15 cellular contexts compared by ENCODE assay signal in the genomic region with DNA sequence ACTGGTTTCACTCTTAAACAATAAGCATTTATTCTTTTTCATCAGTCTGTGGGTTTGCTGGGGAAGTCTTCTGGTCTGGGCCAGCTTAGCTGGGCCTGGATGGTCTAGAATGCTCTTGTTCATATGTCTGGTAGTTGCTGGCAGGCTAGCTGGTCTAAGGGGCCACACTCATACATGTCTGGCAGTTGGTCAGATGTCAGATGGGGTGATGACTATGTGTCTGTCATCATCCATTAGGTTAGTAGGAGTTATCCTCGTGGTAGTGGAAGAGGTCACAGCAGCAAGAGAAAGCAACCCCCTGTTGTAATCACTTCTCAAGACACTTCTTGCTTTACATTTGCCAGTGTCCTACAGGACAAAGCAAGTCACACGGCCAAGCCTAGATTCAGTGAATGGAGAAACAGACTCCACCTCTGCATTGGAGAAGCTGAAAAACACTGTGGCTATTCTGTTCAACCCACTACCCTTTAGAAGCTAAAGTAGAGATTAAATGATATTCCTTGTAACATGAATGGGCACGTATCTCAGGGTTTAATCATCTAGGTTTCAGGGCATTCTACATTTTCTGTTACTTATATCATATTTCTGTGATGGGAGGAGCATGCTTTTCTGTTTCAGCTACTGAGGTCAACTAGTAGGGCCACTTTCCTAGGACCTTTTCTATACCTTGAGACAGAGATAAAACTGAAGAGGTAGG. TPM values are rescaled to one million over a fixed set of nuclear protein-coding genes. Genes with fewer than 3 reads are reported as not detected.
DNase-seq lines count a peak whose midpoint lies in the region; ATAC-seq and TF ChIP-seq lines count a peak whose summit lies in the region.
"Had no signal": no experiment of that assay in that cellular context is flagged by ENCODE, and none has a peak within 500 bp of the region (broad histone marks: within the 10 kb centered on the region; RNA-seq: fewer than 3 reads in every experiment).

No MANE protein-coding gene starts in this region.

- H3K9me3 ChIP-seq in PC-3 (ENCODE audit: low read length) (no peaks in the 10 kb centered on the region), neutrophil (no peaks in the 10 kb centered on the region)
- H3K9me3 ChIP-seq: gastrocnemius medialis had no signal

- H3K9me2 ChIP-seq in PC-3 (replicated peaks; ENCODE audit: low read length), result no peaks in the 10 kb centered on the region

- H3K27ac Mint-ChIP-seq in activated T-cell treated with anti-CD3 and anti-CD28 coated beads, Interleukin-2, amount 50 U/mL, for 72 hours, result no peak overlapping the region

- H4K20me1 ChIP-seq in PC-3 (ENCODE audit: low read length), result no peaks in the 10 kb centered on the region

- DNase-seq in activated T-cell treated with anti-CD3 and anti-CD28 coated beads, Interleukin-2, amount 50 U/mL, for 72 hours, result no peak
- DNase-seq in activated T-cell treated with anti-CD3 and anti-CD28 coated beads for 4 hours (no peak), PC-3 (peak; percentile 47), cerebellar cortex (ENCODE audit: low spot score) (peak; percentile 28), NCI-H146 treated with DMSO at 0.1 percent for 48 hours (lab: John Stamatoyannopoulos, UW; ENCODE audit: unreplicated experiment) (no peak), SIG-M5 (lab: John Stamatoyannopoulos, UW) (no peak), DMS 273 treated with DMSO at 0.1 percent for 48 hours (lab: John Stamatoyannopoulos, UW) (no peak)
- DNase-seq: activated naive CD4-positive, alpha-beta T cell treated with Interleukin-2 at 50 U/mL for 16 hours; brain microvascular endothelial cell; gastrocnemius medialis; KG1; NCI-H2081; stimulated activated CD4-positive, alpha-beta T cell treated with anti-CD3 and anti-CD28 coated beads, Interleukin-12 subunit alpha, Interleukin-12 subunit beta, amount 100 ng/mL, for 4 hours had no signal

- H3K4me1 ChIP-seq in PC-3 (ENCODE audit: insufficient read depth, low read length) (peaks cover 44% of the 10 kb centered on the region), neutrophil (ENCODE audit: control insufficient read depth in 1 of 2, insufficient read depth in 1 of 2, low read depth in 1 of 2, low read length in 1 of 2) (peaks cover 10 to 13% of the 10 kb centered on the region in 2 experiments)

- peaks cover 6% of the 10 kb centered on the region for H3F3A ChIP-seq in PC-3 (ENCODE audit: low read length, unreplicated experiment)

- intact Hi-C loops in PC-3 (cut with micrococcal nuclease), result no loop called here

- H3K4me3 ChIP-seq in PC-3 (ENCODE audit: low read length) (no peak overlapping the region), neutrophil (ENCODE audit: low read depth in 1 of 2, low read length in 1 of 2) (no peak overlapping the region)
- H3K4me3 ChIP-seq: gastrocnemius medialis had no signal

- peaks cover 14% of the 10 kb centered on the region for H3K79me2 ChIP-seq in PC-3 (ENCODE audit: low read length)

- peak overlapping the region; percentile 30 for H3K4me2 ChIP-seq in PC-3 (ENCODE audit: low read length)

- no peak overlapping the region for H3K9ac ChIP-seq in PC-3 (ENCODE audit: low read length)

- H3K27me3 ChIP-seq in PC-3 (ENCODE audit: low read length) (no peaks in the 10 kb centered on the region), neutrophil (no peaks in the 10 kb centered on the region)
- H3K27me3 ChIP-seq: brain microvascular endothelial cell, gastrocnemius medialis had no signal

- peaks cover 14% of the 10 kb centered on the region for H3K4me1 Mint-ChIP-seq in activated T-cell treated with anti-CD3 and anti-CD28 coated beads, Interleukin-2, amount 50 U/mL, for 72 hours (ENCODE audit: low read depth)

- BruUV-seq in PC-3 (replicated peaks; lab: Mats Ljungman, UMichigan), result no TSS peak

- TF ChIP-seq CTCF in PC-3 (conservative IDR thresholded peaks at IDR 0.05; ENCODE audit: low read depth, low read length) (no peak), neutrophil (IDR thresholded peaks at IDR 0.05) (no peak)

- H3K27me3 Mint-ChIP-seq in activated T-cell treated with anti-CD3 and anti-CD28 coated beads, Interleukin-2, amount 50 U/mL, for 72 hours (ENCODE audit: low read depth), result no peaks in the 10 kb centered on the region

- H3K27ac ChIP-seq in PC-3 (ENCODE audit: low read length), result peak overlapping the region; percentile 45
- peak overlapping the region; percentile 18 for H3K27ac ChIP-seq in neutrophil
- H3K27ac ChIP-seq: brain microvascular endothelial cell, gastrocnemius medialis had no signal

- POLR2A ChIA-PET in PC-3 (lab: Charles Lee; ENCODE audit: unreplicated experiment), result interaction anchor here (0.7 kb wide), 1 partner anchor 129 kb away, joined by 7 read pairs; no protein-coding TSS in a partner anchor

- H3K36me3 ChIP-seq in PC-3 (ENCODE audit: low read depth, low read length) (no peaks in the 10 kb centered on the region), neutrophil (no peaks in the 10 kb centered on the region)
- H3K36me3 ChIP-seq: brain microvascular endothelial cell, gastrocnemius medialis had no signal

- H3K4me3 Mint-ChIP-seq in activated T-cell treated with anti-CD3 and anti-CD28 coated beads, Interleukin-2, amount 50 U/mL, for 72 hours, result no peak overlapping the region

- ATAC-seq in activated T-cell treated with anti-CD3 and anti-CD28 coated beads, Interleukin-2, amount 50 U/mL, for 72 hours (replicated peaks in 1 of 2), result peak; percentile 49 to 72
- no peak for ATAC-seq in PC-3
- ATAC-seq: gastrocnemius medialis, Right ventricle myocardium inferior had no signal

- peaks cover 1 to 3% of the 10 kb centered on the region in 2 donors for H3K36me3 Mint-ChIP-seq in activated T-cell treated with anti-CD3 and anti-CD28 coated beads, Interleukin-2, amount 50 U/mL, for 72 hours (ENCODE audit: insufficient read depth in 2 of 2)

- CTCF ChIA-PET in PC-3 (lab: Charles Lee), result no interaction called here

- H3K9me3 Mint-ChIP-seq in activated T-cell treated with anti-CD3 and anti-CD28 coated beads, Interleukin-2, amount 50 U/mL, for 72 hours, result no peaks in the 10 kb centered on the region

- no peak overlapping the region for H2AFZ ChIP-seq in PC-3 (ENCODE audit: low read length)

RNA-seq across cellular contexts. Expression of gene ARID3B, which starts 5.5 kb away (rescaled TPM):
- total RNA-seq in activated T-cell treated with anti-CD3 and anti-CD28 coated beads, Interleukin-2, amount 50 U/mL, for 72 hours, result 10 to 100 TPM; 47.6 to 53.8 TPM
- 17.4 and 19.0 TPM in 2 replicates for total RNA-seq in PC-3 (2014; rRNA removed)

Comparison
In these comparisons a context has a peak if more than half of its experiments do, and no peak if none do; other contexts are left out.
1. DNase-seq: peak in PC-3 (single experiment) and cerebellar cortex (single experiment); none in activated T-cell treated with anti-CD3 and anti-CD28 coated beads, Interleukin-2, amount 50 U/mL, for 72 hours (0 of 2), activated T-cell treated with anti-CD3 and anti-CD28 coated beads for 4 hours (single experiment), NCI-H146 treated with DMSO at 0.1 percent for 48 hours (single experiment), SIG-M5 (single experiment) and DMS 273 treated with DMSO at 0.1 percent for 48 hours (single experiment).